13 cellular contexts compared by ENCODE assay signal in genomic region chr4:125750399-125750798, GRCh38.
"Had no signal": no experiment of that assay in that cellular context is flagged by ENCODE, and none has a peak within 500 bp of the region (broad histone marks: within the 10 kb centered on the region; RNA-seq: fewer than 3 reads in every experiment).

No MANE protein-coding gene starts in this region.

- H3K36me3 ChIP-seq: ascending aorta, thyroid gland had no signal

- H2AFZ ChIP-seq: parathyroid adenoma had no signal

- H3K9me3 ChIP-seq: ascending aorta, thyroid gland had no signal

- DNase-seq: activated CD4-positive, alpha-beta T cell treated with anti-CD3 and anti-CD28 coated beads, Interleukin-2, amount 50 U/mL, for 48 hours; activated naive CD4-positive, alpha-beta T cell treated with anti-CD3 and anti-CD28 coated beads for 36 hours; activated naive CD8-positive, alpha-beta T cell treated with anti-CD3 and anti-CD28 coated beads, Interleukin-2, amount 50 U/mL, for 24 hours; erythroblast; immature natural killer cell; stimulated activated CD4-positive, alpha-beta T cell treated with anti-CD3 and anti-CD28 coated beads, Interleukin-2, amount 100 ng/mL, for 48 hours; stimulated activated naive B cell treated with anti-CD40 and anti-IgM and Interleukin-4, amounts not matched to agents 10 μg/mL and 1 μg/mL and 100 μg/mL, for 72 hours; T-helper 1 cell; thyroid gland had no signal

- ATAC-seq: activated naive CD8-positive, alpha-beta T cell treated with anti-CD3 and anti-CD28 coated beads, Interleukin-2, amount 50 U/mL, for 24 hours; stimulated activated naive B cell treated with anti-CD40 and anti-IgM and Interleukin-4, amounts not matched to agents 10 μg/mL and 1 μg/mL and 100 μg/mL, for 72 hours had no signal

- H3K79me2 ChIP-seq: parathyroid adenoma had no signal

- H3K9ac ChIP-seq: parathyroid adenoma had no signal

- H3K27ac ChIP-seq: ascending aorta, parathyroid adenoma, thyroid gland, VCaP had no signal

- H3K4me3 ChIP-seq: ascending aorta, lung, thyroid gland had no signal

- H3K27me3 ChIP-seq: ascending aorta, thyroid gland had no signal

- H3K4me1 ChIP-seq: parathyroid adenoma, thyroid gland had no signal
